In the genomic region with DNA sequence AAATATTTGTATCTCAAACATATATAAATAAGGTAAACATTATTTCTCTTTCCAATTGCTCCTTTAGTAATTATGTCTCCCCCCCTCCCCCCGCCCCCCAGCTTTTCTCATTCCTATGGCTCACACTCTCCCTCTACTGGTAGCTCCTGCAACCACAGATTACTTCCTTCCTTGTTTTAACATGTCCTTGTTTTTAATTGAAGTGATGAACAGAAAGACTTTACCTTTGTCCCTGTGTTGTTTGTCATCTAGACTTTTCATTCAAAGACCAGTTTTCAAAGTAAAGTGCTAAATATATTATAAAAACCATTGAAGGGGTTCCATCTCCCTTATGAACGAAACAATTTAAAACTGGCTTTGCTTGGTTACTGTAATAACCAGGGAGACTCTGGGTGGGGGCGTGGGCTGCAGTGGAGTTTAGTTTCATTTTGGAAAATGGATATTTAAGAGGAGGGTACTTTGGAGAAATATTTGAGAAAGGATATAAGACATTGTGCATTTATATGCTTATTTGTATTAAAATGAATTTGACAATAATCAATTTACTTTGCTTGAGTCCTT, we compare ENCODE assay signal across 8 cellular contexts.
DNase-seq lines count a peak whose midpoint lies in the region; ATAC-seq and TF ChIP-seq lines count a peak whose summit lies in the region.

No MANE protein-coding gene starts in this region.

- H3K27ac ChIP-seq in SJSA1 (no peak overlapping the region), spleen (no peak overlapping the region)

- intact Hi-C loops in CD14-positive monocyte (cut with micrococcal nuclease) (no loop called here), spleen (cut with DNase I; ENCODE audit: low total_unique reads) (no loop called here)

- H3K27me3 Mint-ChIP-seq in CD14-positive monocyte (ENCODE audit: low read depth in 3 of 3): no peaks in the 10 kb centered on the region

- peak; percentile 79 for ATAC-seq in GM18868 (IDR thresholded peaks at IDR 0.05; ENCODE audit: unreplicated experiment)

- no peaks in the 10 kb centered on the region for H3K27me3 ChIP-seq in SJSA1 (replicated peaks)
- no peaks in the 10 kb centered on the region for H3K27me3 ChIP-seq in spleen (replicated peaks in 1 of 7)

- TF ChIP-seq CTCF in CD14-positive monocyte (IDR thresholded peaks at IDR 0.05) (peak; percentile 64), fibroblast of pulmonary artery (IDR thresholded peaks at IDR 0.05; ENCODE audit: low read length, missing control alignments) (peak; percentile 85), spleen (IDR thresholded peaks at IDR 0.05 in 8 of 11, conservative IDR thresholded peaks at IDR 0.05 in 3 of 11) (peak in 6 of 11 experiments; percentile 23 to 55 (median 48))

- H3K4me3 ChIP-seq in SJSA1: no peak overlapping the region
- H3K4me3 ChIP-seq in fibroblast of pulmonary artery (replicated peaks; ENCODE audit: low read depth, low read length): peak overlapping the region; percentile 34
- H3K4me3 ChIP-seq in spleen: no peak overlapping the region

- TF ChIP-seq POLR2A in spleen (IDR thresholded peaks at IDR 0.05): no peak

- H3K9me3 Mint-ChIP-seq in CD14-positive monocyte: no peaks in the 10 kb centered on the region

- H3K4me1 Mint-ChIP-seq in CD14-positive monocyte: peaks cover 2% of the 10 kb centered on the region

- H3K9me3 ChIP-seq in SJSA1 (replicated peaks): no peaks in the 10 kb centered on the region
- H3K9me3 ChIP-seq in spleen: no peaks in the 10 kb centered on the region

- no peak overlapping the region for H3K4me3 Mint-ChIP-seq in CD14-positive monocyte

- no peak overlapping the region for H3K27ac Mint-ChIP-seq in CD14-positive monocyte

- no peaks in the 10 kb centered on the region for H3K36me3 Mint-ChIP-seq in CD14-positive monocyte

- H3K36me3 ChIP-seq in SJSA1 (no peaks in the 10 kb centered on the region), spleen (no peaks in the 10 kb centered on the region)

- DNase-seq in CD14-positive monocyte (ENCODE audit: low spot score) (no peak), HT1080 (ENCODE audit: low read depth) (peak; percentile 63), SJSA1 (ENCODE audit: low read depth in 1 of 2, low spot score in 2 of 2) (peak; percentile 47 to 60), fibroblast of pulmonary artery (ENCODE audit: low read depth) (peak; percentile 58), spleen (no peak), middle frontal gyrus (ENCODE audit: extremely low spot score, low spot score) (no peak)
- DNase-seq in stimulated activated CD4-positive, alpha-beta T cell treated with anti-CD3 and anti-CD28 coated beads, Interleukin-4, amount 100 ng/mL, for 4 hours: no peak

- 25 to 31% (median 30%) methylated on average over 3 of the region's 3 CpGs for WGBS in spleen, 5 donors

- H3K4me1 ChIP-seq in SJSA1 (replicated peaks) (no peaks in the 10 kb centered on the region; the same call in 1 of the 2 replicates), spleen (no peaks in the 10 kb centered on the region)

Comparison
In these comparisons a context has a peak if more than half of its experiments do, and no peak if none do; other contexts are left out.
1. DNase-seq: peak in HT1080 (single experiment), SJSA1 (2 of 2) and fibroblast of pulmonary artery (single experiment); none in CD14-positive monocyte (single experiment), spleen (single experiment), stimulated activated CD4-positive, alpha-beta T cell treated with anti-CD3 and anti-CD28 coated beads, Interleukin-4, amount 100 ng/mL, for 4 hours (0 of 2) and middle frontal gyrus (single experiment).
2. Peak in every context shown above with its lines, with median percentiles within 50 percentile points of each other: CTCF ChIP-seq.